Comparison of ENCODE assay signal across 1 cellular context in genomic region chr13:91361755-91362271, GRCh38.
TF ChIP-seq lines count a peak whose summit lies in the region.

No MANE protein-coding gene starts in this region.

TF ChIP-seq in HepG2, 621 proteins besides CTCF, POLR2A, EP300 and RAD21 (continued from another document and continues in another):
- TF ChIP-seq, protein P1, sequence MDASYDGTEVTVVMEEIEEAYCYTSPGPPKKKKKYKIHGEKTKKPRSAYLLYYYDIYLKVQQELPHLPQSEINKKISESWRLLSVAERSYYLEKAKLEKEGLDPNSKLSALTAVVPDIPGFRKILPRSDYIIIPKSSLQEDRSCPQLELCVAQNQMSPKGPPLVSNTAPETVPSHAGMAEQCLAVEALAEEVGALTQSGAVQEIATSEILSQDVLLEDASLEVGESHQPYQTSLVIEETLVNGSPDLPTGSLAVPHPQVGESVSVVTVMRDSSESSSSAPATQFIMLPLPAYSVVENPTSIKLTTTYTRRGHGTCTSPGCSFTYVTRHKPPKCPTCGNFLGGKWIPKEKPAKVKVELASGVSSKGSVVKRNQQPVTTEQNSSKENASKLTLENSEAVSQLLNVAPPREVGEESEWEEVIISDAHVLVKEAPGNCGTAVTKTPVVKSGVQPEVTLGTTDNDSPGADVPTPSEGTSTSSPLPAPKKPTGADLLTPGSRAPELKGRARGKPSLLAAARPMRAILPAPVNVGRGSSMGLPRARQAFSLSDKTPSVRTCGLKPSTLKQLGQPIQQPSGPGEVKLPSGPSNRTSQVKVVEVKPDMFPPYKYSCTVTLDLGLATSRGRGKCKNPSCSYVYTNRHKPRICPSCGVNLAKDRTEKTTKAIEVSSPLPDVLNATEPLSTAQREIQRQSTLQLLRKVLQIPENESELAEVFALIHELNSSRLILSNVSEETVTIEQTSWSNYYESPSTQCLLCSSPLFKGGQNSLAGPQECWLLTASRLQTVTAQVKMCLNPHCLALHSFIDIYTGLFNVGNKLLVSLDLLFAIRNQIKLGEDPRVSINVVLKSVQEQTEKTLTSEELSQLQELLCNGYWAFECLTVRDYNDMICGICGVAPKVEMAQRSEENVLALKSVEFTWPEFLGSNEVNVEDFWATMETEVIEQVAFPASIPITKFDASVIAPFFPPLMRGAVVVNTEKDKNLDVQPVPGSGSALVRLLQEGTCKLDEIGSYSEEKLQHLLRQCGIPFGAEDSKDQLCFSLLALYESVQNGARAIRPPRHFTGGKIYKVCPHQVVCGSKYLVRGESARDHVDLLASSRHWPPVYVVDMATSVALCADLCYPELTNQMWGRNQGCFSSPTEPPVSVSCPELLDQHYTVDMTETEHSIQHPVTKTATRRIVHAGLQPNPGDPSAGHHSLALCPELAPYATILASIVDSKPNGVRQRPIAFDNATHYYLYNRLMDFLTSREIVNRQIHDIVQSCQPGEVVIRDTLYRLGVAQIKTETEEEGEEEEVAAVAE (CRISPR knock-in tag; IDR thresholded peaks at IDR 0.05; ENCODE audit: borderline replicate concordance): no peak
- TF ChIP-seq NR2F1 (CRISPR knock-in tag; IDR thresholded peaks at IDR 0.05) (peak; percentile 24 to 37; a peak in 3 of 4 replicates), KLF12 (CRISPR knock-in tag; IDR thresholded peaks at IDR 0.05; ENCODE audit: borderline replicate concordance) (no peak), MAFK (conservative IDR thresholded peaks at IDR 0.05 in 1 of 2, IDR thresholded peaks at IDR 0.05 in 1 of 2; ENCODE audit: low read length in 2 of 2) (0 out of 4 replicates have a peak, but pooled peaks of 1 of the 2 experiments have one; percentile 0), CSRNP2 (CRISPR knock-in tag; conservative IDR thresholded peaks at IDR 0.05; ENCODE audit: low read depth) (no peak), ZNF350 (CRISPR knock-in tag; IDR thresholded peaks at IDR 0.05; ENCODE audit: borderline replicate concordance, low read depth) (no peak), TAF1 (CRISPR knock-in tag; IDR thresholded peaks at IDR 0.05) (no peak), ATRX (CRISPR knock-in tag; IDR thresholded peaks at IDR 0.05; ENCODE audit: borderline replicate concordance) (no peak), TBX2 (CRISPR knock-in tag; IDR thresholded peaks at IDR 0.05; ENCODE audit: borderline replicate concordance) (no peak), EZH2 (conservative IDR thresholded peaks at IDR 0.05; ENCODE audit: low read depth, low read length) (no peak), ZNF34 (CRISPR knock-in tag; IDR thresholded peaks at IDR 0.05; ENCODE audit: borderline replicate concordance) (no peak), ZNF124 (CRISPR knock-in tag; IDR thresholded peaks at IDR 0.05) (no peak; the same call in 1 of the 2 replicates), SAP130 (CRISPR knock-in tag; IDR thresholded peaks at IDR 0.05; ENCODE audit: low read depth) (peak; percentile 52), PAXIP1 (CRISPR knock-in tag; conservative IDR thresholded peaks at IDR 0.05) (peak; percentile 93), PATZ1 (CRISPR knock-in tag; IDR thresholded peaks at IDR 0.05) (no peak; the same call in 1 of the 2 replicates), ZNF724P (CRISPR knock-in tag; IDR thresholded peaks at IDR 0.05; ENCODE audit: borderline replicate concordance) (no peak), ZNF207 (IDR thresholded peaks at IDR 0.05; ENCODE audit: borderline replicate concordance) (no peak), ZNF343 (CRISPR knock-in tag; IDR thresholded peaks at IDR 0.05) (0 out of 2 replicates have a peak, but pooled peaks have one; percentile 23), ZBTB7A (CRISPR knock-in tag; IDR thresholded peaks at IDR 0.05) (no peak), KLF13 (CRISPR knock-in tag; IDR thresholded peaks at IDR 0.05) (no peak), TGIF2 (CRISPR knock-in tag; IDR thresholded peaks at IDR 0.05) (no peak), HNF4A (CRISPR knock-in tag; IDR thresholded peaks at IDR 0.05) (peak; percentile 66), CSRNP1 (CRISPR knock-in tag; IDR thresholded peaks at IDR 0.05) (no peak), BRCA1 (CRISPR knock-in tag; IDR thresholded peaks at IDR 0.05) (no peak), ELF1 (CRISPR knock-in tag; IDR thresholded peaks at IDR 0.05) (no peak), ESRRA (CRISPR knock-in tag; IDR thresholded peaks at IDR 0.05; ENCODE audit: low read depth) (no peak), HDAC2 (CRISPR knock-in tag; IDR thresholded peaks at IDR 0.05) (peak; percentile 50; the same call in 1 of the 2 replicates), HDAC6 (IDR thresholded peaks at IDR 0.05; ENCODE audit: low read depth, low read length) (no peak), ATAD3A (CRISPR knock-in tag; IDR thresholded peaks at IDR 0.05) (no peak), CBX1 (IDR thresholded peaks at IDR 0.05; ENCODE audit: low read depth) (no peak)
- TF ChIP-seq, protein P2, sequence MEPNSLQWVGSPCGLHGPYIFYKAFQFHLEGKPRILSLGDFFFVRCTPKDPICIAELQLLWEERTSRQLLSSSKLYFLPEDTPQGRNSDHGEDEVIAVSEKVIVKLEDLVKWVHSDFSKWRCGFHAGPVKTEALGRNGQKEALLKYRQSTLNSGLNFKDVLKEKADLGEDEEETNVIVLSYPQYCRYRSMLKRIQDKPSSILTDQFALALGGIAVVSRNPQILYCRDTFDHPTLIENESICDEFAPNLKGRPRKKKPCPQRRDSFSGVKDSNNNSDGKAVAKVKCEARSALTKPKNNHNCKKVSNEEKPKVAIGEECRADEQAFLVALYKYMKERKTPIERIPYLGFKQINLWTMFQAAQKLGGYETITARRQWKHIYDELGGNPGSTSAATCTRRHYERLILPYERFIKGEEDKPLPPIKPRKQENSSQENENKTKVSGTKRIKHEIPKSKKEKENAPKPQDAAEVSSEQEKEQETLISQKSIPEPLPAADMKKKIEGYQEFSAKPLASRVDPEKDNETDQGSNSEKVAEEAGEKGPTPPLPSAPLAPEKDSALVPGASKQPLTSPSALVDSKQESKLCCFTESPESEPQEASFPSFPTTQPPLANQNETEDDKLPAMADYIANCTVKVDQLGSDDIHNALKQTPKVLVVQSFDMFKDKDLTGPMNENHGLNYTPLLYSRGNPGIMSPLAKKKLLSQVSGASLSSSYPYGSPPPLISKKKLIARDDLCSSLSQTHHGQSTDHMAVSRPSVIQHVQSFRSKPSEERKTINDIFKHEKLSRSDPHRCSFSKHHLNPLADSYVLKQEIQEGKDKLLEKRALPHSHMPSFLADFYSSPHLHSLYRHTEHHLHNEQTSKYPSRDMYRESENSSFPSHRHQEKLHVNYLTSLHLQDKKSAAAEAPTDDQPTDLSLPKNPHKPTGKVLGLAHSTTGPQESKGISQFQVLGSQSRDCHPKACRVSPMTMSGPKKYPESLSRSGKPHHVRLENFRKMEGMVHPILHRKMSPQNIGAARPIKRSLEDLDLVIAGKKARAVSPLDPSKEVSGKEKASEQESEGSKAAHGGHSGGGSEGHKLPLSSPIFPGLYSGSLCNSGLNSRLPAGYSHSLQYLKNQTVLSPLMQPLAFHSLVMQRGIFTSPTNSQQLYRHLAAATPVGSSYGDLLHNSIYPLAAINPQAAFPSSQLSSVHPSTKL (CRISPR knock-in tag; IDR thresholded peaks at IDR 0.05): peak; percentile 89
- TF ChIP-seq, protein P3, sequence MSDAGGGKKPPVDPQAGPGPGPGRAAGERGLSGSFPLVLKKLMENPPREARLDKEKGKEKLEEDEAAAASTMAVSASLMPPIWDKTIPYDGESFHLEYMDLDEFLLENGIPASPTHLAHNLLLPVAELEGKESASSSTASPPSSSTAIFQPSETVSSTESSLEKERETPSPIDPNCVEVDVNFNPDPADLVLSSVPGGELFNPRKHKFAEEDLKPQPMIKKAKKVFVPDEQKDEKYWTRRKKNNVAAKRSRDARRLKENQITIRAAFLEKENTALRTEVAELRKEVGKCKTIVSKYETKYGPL (CRISPR knock-in tag; IDR thresholded peaks at IDR 0.05): peak; percentile 81; the same call in 1 of the 2 replicates
- TF ChIP-seq, protein P4, sequence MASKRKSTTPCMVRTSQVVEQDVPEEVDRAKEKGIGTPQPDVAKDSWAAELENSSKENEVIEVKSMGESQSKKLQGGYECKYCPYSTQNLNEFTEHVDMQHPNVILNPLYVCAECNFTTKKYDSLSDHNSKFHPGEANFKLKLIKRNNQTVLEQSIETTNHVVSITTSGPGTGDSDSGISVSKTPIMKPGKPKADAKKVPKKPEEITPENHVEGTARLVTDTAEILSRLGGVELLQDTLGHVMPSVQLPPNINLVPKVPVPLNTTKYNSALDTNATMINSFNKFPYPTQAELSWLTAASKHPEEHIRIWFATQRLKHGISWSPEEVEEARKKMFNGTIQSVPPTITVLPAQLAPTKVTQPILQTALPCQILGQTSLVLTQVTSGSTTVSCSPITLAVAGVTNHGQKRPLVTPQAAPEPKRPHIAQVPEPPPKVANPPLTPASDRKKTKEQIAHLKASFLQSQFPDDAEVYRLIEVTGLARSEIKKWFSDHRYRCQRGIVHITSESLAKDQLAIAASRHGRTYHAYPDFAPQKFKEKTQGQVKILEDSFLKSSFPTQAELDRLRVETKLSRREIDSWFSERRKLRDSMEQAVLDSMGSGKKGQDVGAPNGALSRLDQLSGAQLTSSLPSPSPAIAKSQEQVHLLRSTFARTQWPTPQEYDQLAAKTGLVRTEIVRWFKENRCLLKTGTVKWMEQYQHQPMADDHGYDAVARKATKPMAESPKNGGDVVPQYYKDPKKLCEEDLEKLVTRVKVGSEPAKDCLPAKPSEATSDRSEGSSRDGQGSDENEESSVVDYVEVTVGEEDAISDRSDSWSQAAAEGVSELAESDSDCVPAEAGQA (IDR thresholded peaks at IDR 0.05; ENCODE audit: low read depth): no peak
- TF ChIP-seq, protein P4 (CRISPR knock-in tag; IDR thresholded peaks at IDR 0.05; ENCODE audit: borderline replicate concordance): no peak
